26 cellular contexts compared by ENCODE assay signal in genomic region chr7:68610751-68611150, GRCh38.
"Had no signal": no experiment of that assay in that cellular context is flagged by ENCODE, and none has a peak within 500 bp of the region (broad histone marks: within the 10 kb centered on the region; RNA-seq: fewer than 3 reads in every experiment).

No MANE protein-coding gene starts in this region.

- H3K27ac Mint-ChIP-seq: naive thymus-derived CD8-positive, alpha-beta T cell; natural killer cell treated with Interleukin-12 subunit alpha and Interleukin-12 subunit beta and Interleukin-15 and Interleukin-18, amount 100 ng/mL, for 72 hours; neural progenitor cell; progenitor cell of endocrine pancreas; stimulated activated memory B cell treated with anti-CD40 and anti-IgM and Interleukin-4, amounts not matched to agents 10 μg/mL and 1 μg/mL and 100 μg/mL, for 72 hours; stimulated activated naive CD8-positive, alpha-beta T cell treated with anti-CD3 and anti-CD28 coated beads, Interleukin-15, amount 100 ng/mL, for 72 hours; type B pancreatic cell had no signal

- H3K36me3 Mint-ChIP-seq: neural progenitor cell; stimulated activated memory B cell treated with anti-CD40 and anti-IgM and Interleukin-4, amounts not matched to agents 10 μg/mL and 1 μg/mL and 100 μg/mL, for 72 hours; type B pancreatic cell had no signal

- DNase-seq: naive thymus-derived CD8-positive, alpha-beta T cell; occipital lobe; ovary; posterior cingulate gyrus; psoas muscle; right cardiac atrium; spleen; stimulated activated CD4-positive, alpha-beta T cell treated with anti-CD3 and anti-CD28 coated beads, Interleukin-12 subunit alpha, Interleukin-12 subunit beta, amount 100 ng/mL, for 4 hours; stimulated activated CD4-positive, alpha-beta T cell treated with anti-CD3 and anti-CD28 coated beads, Interleukin-1b, Interleukin-23, amount 100 ng/mL, for 48 hours; stimulated activated CD4-positive, alpha-beta T cell treated with anti-CD3 and anti-CD28 coated beads, Interleukin-4, amount 100 ng/mL, for 1 hour; stimulated activated CD4-positive, alpha-beta T cell treated with anti-CD3 and anti-CD28 coated beads, Interleukin-4, amount 100 ng/mL, for 4 hours; stimulated activated CD8-positive, alpha-beta memory T cell treated with anti-CD3 and anti-CD28 coated beads, Interleukin-4, amount 100 ng/mL, for 48 hours; stimulated activated naive CD4-positive, alpha-beta T cell; stimulated activated naive CD8-positive, alpha-beta T cell treated with anti-CD3 and anti-CD28 coated beads, Interleukin-15, amount 100 ng/mL, for 72 hours; stimulated activated naive CD8-positive, alpha-beta T cell treated with anti-CD3 and anti-CD28 coated beads, Interleukin-15, Interleukin-2, amounts not matched to agents 100 U/mL and 50 U/mL, for 24 hours; substantia nigra; testis; tibial artery; transverse colon; upper lobe of right lung; uterus had no signal

- H3K27me3 Mint-ChIP-seq: natural killer cell treated with Interleukin-12 subunit alpha and Interleukin-12 subunit beta and Interleukin-15 and Interleukin-18, amount 100 ng/mL, for 72 hours; stimulated activated naive CD8-positive, alpha-beta T cell treated with anti-CD3 and anti-CD28 coated beads, Interleukin-15, amount 100 ng/mL, for 72 hours had no signal

- H3K4me1 Mint-ChIP-seq: naive thymus-derived CD8-positive, alpha-beta T cell; stimulated activated memory B cell treated with anti-CD40 and anti-IgM and Interleukin-4, amounts not matched to agents 10 μg/mL and 1 μg/mL and 100 μg/mL, for 72 hours; stimulated activated naive CD8-positive, alpha-beta T cell treated with anti-CD3 and anti-CD28 coated beads, Interleukin-15, amount 100 ng/mL, for 72 hours had no signal

- H3K4me3 Mint-ChIP-seq: naive thymus-derived CD8-positive, alpha-beta T cell; natural killer cell treated with Interleukin-12 subunit alpha and Interleukin-12 subunit beta and Interleukin-15 and Interleukin-18, amount 100 ng/mL, for 72 hours; neural progenitor cell; stimulated activated memory B cell treated with anti-CD40 and anti-IgM and Interleukin-4, amounts not matched to agents 10 μg/mL and 1 μg/mL and 100 μg/mL, for 72 hours; stimulated activated naive CD8-positive, alpha-beta T cell treated with anti-CD3 and anti-CD28 coated beads, Interleukin-15, amount 100 ng/mL, for 72 hours; type B pancreatic cell had no signal
